ENCODE assay signal across 17 cellular contexts in the genomic region with DNA sequence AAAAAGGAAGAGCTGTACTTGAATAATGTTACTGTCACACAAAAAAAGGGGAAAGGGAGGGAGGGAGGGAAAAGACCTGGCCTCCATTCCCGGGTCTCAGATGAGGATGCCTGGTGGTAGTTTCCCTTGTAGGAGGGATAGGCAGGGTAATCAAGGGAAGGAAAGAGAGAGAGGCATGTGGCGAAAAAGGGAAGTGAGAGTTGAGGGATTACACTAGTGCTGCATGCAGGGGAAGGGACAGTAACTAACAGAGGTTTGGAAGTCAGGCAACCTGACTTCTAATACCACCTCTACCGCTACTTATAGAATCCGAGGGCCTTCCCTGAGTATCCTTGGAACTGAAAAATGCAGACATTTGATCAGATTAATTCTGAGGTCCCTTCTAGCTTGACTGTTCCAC.
A peak's percentile ranks its signal among the peaks of the same experiment; 100 is the strongest.
DNase-seq lines count a peak whose midpoint lies in the region; ATAC-seq, FAIRE-seq and TF ChIP-seq lines count a peak whose summit lies in the region.
"Had no signal": no experiment of that assay in that cellular context is flagged by ENCODE, and none has a peak within 500 bp of the region (broad histone marks: within the 10 kb centered on the region; RNA-seq: fewer than 3 reads in every experiment).

No MANE protein-coding gene starts in this region.

- no peak overlapping the region for H3K4me3 ChIP-seq in K562
- H3K4me3 ChIP-seq in mesendoderm (ENCODE audit: low read length): no peak overlapping the region
- no peak overlapping the region for H3K4me3 ChIP-seq in Peyer's patch

- no peak overlapping the region for H2BK120ac ChIP-seq in mesendoderm (ENCODE audit: low read depth, low read length)

- no peak overlapping the region for H2AFZ ChIP-seq in K562 (ENCODE audit: low read depth, low read length)

- H3K9ac ChIP-seq in K562 (ENCODE audit: insufficient read depth in 1 of 2, low read depth in 2 of 2, low read length in 2 of 2) (no peak overlapping the region), mesendoderm (ENCODE audit: low read length) (no peak overlapping the region)

- no peak overlapping the region for H3K4ac ChIP-seq in mesendoderm (ENCODE audit: low read depth, low read length)

- POLR2A ChIA-PET in K562 (lab: Yijun Ruan, JAX): no interaction called here

- H3K36me3 ChIP-seq in K562 (ENCODE audit: control insufficient read depth, insufficient read depth, low read length) (no peaks in the 10 kb centered on the region), mesendoderm (ENCODE audit: control insufficient read depth, insufficient read depth, low read length) (no peaks in the 10 kb centered on the region), Peyer's patch (no peaks in the 10 kb centered on the region)

- H4K5ac ChIP-seq in mesendoderm (ENCODE audit: low read length): no peak overlapping the region

- no peak for TF ChIP-seq POLR2A in K562 (conservative IDR thresholded peaks at IDR 0.05)
- TF ChIP-seq POLR2A in Peyer's patch (IDR thresholded peaks at IDR 0.05): no peak

- 0% methylated on average over 2 of the region's 4 CpGs for WGBS in K562 (ENCODE audit: insufficient coverage, low coverage, missing lambda C conversion rate)
- WGBS in mesendoderm (ENCODE audit: extremely low coverage, insufficient coverage, low lambda C conversion rate): no CpG with 5 or more reads among the region's 4 CpGs

- H3K79me2 ChIP-seq in K562 (ENCODE audit: control insufficient read depth, insufficient read depth, low read length) (no peaks in the 10 kb centered on the region), mesendoderm (ENCODE audit: control insufficient read depth, insufficient read depth, low read length) (no peaks in the 10 kb centered on the region)

- H3K27me3 ChIP-seq in K562 (ENCODE audit: control insufficient read depth in 2 of 2, insufficient read depth in 2 of 2, low read length in 2 of 2): no peaks in the 10 kb centered on the region; a peak in 2 of 5 replicates
- no peaks in the 10 kb centered on the region for H3K27me3 ChIP-seq in mesendoderm (ENCODE audit: insufficient read depth, low read length, poor library complexity)
- no peaks in the 10 kb centered on the region for H3K27me3 ChIP-seq in Peyer's patch

- H3K4me1 ChIP-seq in K562 (replicated peaks in 1 of 2; ENCODE audit: control insufficient read depth in 2 of 2, insufficient read depth in 2 of 2, low read length in 2 of 2) (no peaks in the 10 kb centered on the region), mesendoderm (ENCODE audit: control insufficient read depth, low read depth, low read length) (no peaks in the 10 kb centered on the region), Peyer's patch (no peaks in the 10 kb centered on the region)

- peak; percentile 28 for DNase-seq in KBM-7
- no peak for DNase-seq in K562 (ENCODE audit: extremely low read depth in 1 of 4, low spot score in 3 of 4)
- DNase-seq in mesendoderm: no peak
- DNase-seq in activated naive CD4-positive, alpha-beta T cell (lab: John Stamatoyannopoulos, UW): no peak
- no peak for DNase-seq in Peyer's patch
- DNase-seq: activated CD4-positive, alpha-beta T cell treated with anti-CD3 and anti-CD28 coated beads, Interleukin-2, amount 50 U/mL, for 1 hour; activated CD8-positive, alpha-beta memory T cell treated with anti-CD3 and anti-CD28 coated beads, Interleukin-2, amount 50 U/mL, for 4 hours; CD8-positive, alpha-beta T cell; effector memory CD8-positive, alpha-beta T cell; NCI-H1092 treated with DMSO at 0.1 percent for 48 hours; NCI-H510A; SHP77; stimulated activated CD8-positive, alpha-beta memory T cell treated with anti-CD3 and anti-CD28 coated beads, Interleukin-4, amount 100 ng/mL, for 48 hours; T-helper 1 cell had no signal

- no peak for TF ChIP-seq CTCF in K562 (IDR thresholded peaks at IDR 0.05 in 2 of 3, conservative IDR thresholded peaks at IDR 0.05 in 1 of 3; ENCODE audit: insufficient read depth in 2 of 3, low read depth in 1 of 3, low read length in 3 of 3)
- TF ChIP-seq CTCF in Peyer's patch (IDR thresholded peaks at IDR 0.05): no peak

- H3K27ac ChIP-seq in K562 (ENCODE audit: extremely low read depth, low read depth, low read length) (no peak overlapping the region), mesendoderm (ENCODE audit: low read depth, low read length) (no peak overlapping the region), Peyer's patch (no peak overlapping the region)
- H3K27ac ChIP-seq: VCaP had no signal

- TF ChIP-seq EP300 in K562 (IDR thresholded peaks at IDR 0.05; ENCODE audit: low read length): no peak

- H3K18ac ChIP-seq in mesendoderm (ENCODE audit: low read length): no peak overlapping the region

- in situ Hi-C loops in KBM-7 (cut with MboI; ENCODE audit: low pct_unique_long_range_greater_than_20kb, low sequenced_read_pairs): no loop called here
- in situ Hi-C loops in K562 (cut with MboI): no loop called here

- no peak overlapping the region for H2BK5ac ChIP-seq in mesendoderm (ENCODE audit: low read length)

- no peak overlapping the region for H3K56ac ChIP-seq in mesendoderm (ENCODE audit: low read length)

- no TSS peak for BruUV-seq in K562 (replicated peaks; lab: Mats Ljungman, UMichigan)

- H4K20me1 ChIP-seq in K562 (replicated peaks; ENCODE audit: control insufficient read depth, insufficient read depth, low read length): no peaks in the 10 kb centered on the region

- no peak overlapping the region for H2AK5ac ChIP-seq in mesendoderm (ENCODE audit: low read length)

- H3K23ac ChIP-seq in mesendoderm (ENCODE audit: low read length): no peak overlapping the region

- TF ChIP-seq RAD21 in K562 (CRISPR knock-in tag; conservative IDR thresholded peaks at IDR 0.05 in 1 of 2, IDR thresholded peaks at IDR 0.05 in 1 of 2): no peak

- CTCF ChIA-PET in K562 (lab: Yijun Ruan, JAX; ENCODE audit: low intra/inter-chr PET ratio): no interaction called here

- no peaks in the 10 kb centered on the region for H3K79me1 ChIP-seq in mesendoderm (ENCODE audit: low read length)

- no peak overlapping the region for H4K8ac ChIP-seq in mesendoderm (ENCODE audit: low read depth, low read length)

- H2BK15ac ChIP-seq in mesendoderm (replicated peaks; ENCODE audit: low read depth): no peak overlapping the region

- peak; percentile 91 for ATAC-seq in GM18870 (IDR thresholded peaks at IDR 0.05; ENCODE audit: unreplicated experiment)
- peak; percentile 76 for ATAC-seq in HG02642 (IDR thresholded peaks at IDR 0.05; ENCODE audit: poor library complexity, unreplicated experiment)
- no peak; the same call in 2 of the 3 replicates for ATAC-seq in K562
- ATAC-seq: CD8-positive, alpha-beta T cell; effector memory CD8-positive, alpha-beta T cell had no signal

- no peaks in the 10 kb centered on the region for H3K9me3 ChIP-seq in K562 (replicated peaks; ENCODE audit: control insufficient read depth, insufficient read depth, low read depth, low read length)
- H3K9me3 ChIP-seq in Peyer's patch: no peaks in the 10 kb centered on the region

- H3K4me2 ChIP-seq in K562 (ENCODE audit: insufficient read depth, low read length) (no peak overlapping the region), mesendoderm (ENCODE audit: low read length) (no peak overlapping the region)

- H3K9me1 ChIP-seq in K562 (ENCODE audit: control insufficient read depth, insufficient read depth, low read length): no peaks in the 10 kb centered on the region

- intact Hi-C loops in K562 (cut with micrococcal nuclease): no loop called here

- FAIRE-seq in K562 (lab: Jason Lieb, UNC): no peak

TF ChIP-seq in K562, 482 proteins besides CTCF, POLR2A, EP300 and RAD21:
- TF ChIP-seq ZC3H11A (IDR thresholded peaks at IDR 0.05; ENCODE audit: low read depth, low read length): no peak
- TF ChIP-seq ZNF134 (CRISPR knock-in tag; conservative IDR thresholded peaks at IDR 0.05): 0 out of 2 replicates have a peak, but pooled peaks have one; percentile 42
- TF ChIP-seq SPI1 (IDR thresholded peaks at IDR 0.05; ENCODE audit: borderline replicate concordance, low read depth, low read length): peak; percentile 67
